34 cellular contexts compared by ENCODE assay signal in the genomic region with DNA sequence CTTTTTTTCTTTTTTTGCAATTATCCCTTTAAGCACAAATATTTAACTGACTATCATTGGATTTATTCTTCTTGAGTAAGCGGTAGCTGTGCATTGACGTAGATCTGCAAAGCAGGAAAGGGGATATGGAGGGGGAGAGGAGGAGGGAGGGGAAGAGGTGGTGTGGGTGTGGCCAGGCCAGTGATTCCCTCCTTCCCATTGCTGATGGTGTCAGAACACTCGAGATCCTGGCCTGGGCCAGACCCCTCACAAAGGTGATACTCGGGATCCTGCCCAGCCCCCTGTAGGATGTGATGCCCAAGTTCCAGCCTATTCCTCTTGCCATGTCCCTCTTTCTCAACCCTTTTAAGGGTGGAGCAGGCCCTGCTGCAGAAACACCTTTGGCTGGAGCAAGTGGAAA. TPM values are rescaled to one million over a fixed set of nuclear protein-coding genes. Genes with fewer than 3 reads are reported as not detected.
"Had no signal": no experiment of that assay in that cellular context is flagged by ENCODE, and none has a peak within 500 bp of the region (broad histone marks: within the 10 kb centered on the region; RNA-seq: fewer than 3 reads in every experiment).

No MANE protein-coding gene starts in this region.

- H3K4me3 ChIP-seq: esophagus squamous epithelium, gastroesophageal sphincter had no signal

- H3K27me3 ChIP-seq: gastroesophageal sphincter had no signal

- H3K27ac Mint-ChIP-seq: activated CD8-positive, alpha-beta T cell treated with anti-CD3 and anti-CD28 coated beads for 36 hours; activated naive CD8-positive, alpha-beta T cell; activated T-helper 17 cell treated with anti-CD3 and anti-CD28 coated beads, Interleukin-2, amount 50 U/mL, for 72 hours; effector memory CD8-positive, alpha-beta T cell; T-helper 17 cell had no signal

- H3K36me3 ChIP-seq: esophagus squamous epithelium, gastroesophageal sphincter had no signal

- H3K4me1 ChIP-seq: gastroesophageal sphincter had no signal

- H3K27ac ChIP-seq: epithelial cell of prostate, esophagus squamous epithelium, gastroesophageal sphincter had no signal

- H3K9me3 ChIP-seq: esophagus squamous epithelium, gastroesophageal sphincter had no signal

- H3K9me3 Mint-ChIP-seq: activated CD8-positive, alpha-beta T cell treated with anti-CD3 and anti-CD28 coated beads for 36 hours; activated T-helper 17 cell treated with anti-CD3 and anti-CD28 coated beads, Interleukin-2, amount 50 U/mL, for 72 hours; effector memory CD8-positive, alpha-beta T cell had no signal

- ATAC-seq: activated CD8-positive, alpha-beta T cell treated with anti-CD3 and anti-CD28 coated beads for 36 hours; activated T-cell treated with anti-CD3 and anti-CD28 coated beads, Interleukin-2, amount 50 U/mL, for 4 hours; activated T-helper 17 cell treated with anti-CD3 and anti-CD28 coated beads, Interleukin-2, amount 50 U/mL, for 72 hours; effector memory CD8-positive, alpha-beta T cell; gastroesophageal sphincter; T-helper 17 cell had no signal

- H3K36me3 Mint-ChIP-seq: activated naive CD8-positive, alpha-beta T cell had no signal

- DNase-seq: activated CD4-positive, alpha-beta T cell treated with anti-CD3 and anti-CD28 coated beads for 1 hour; activated CD4-positive, alpha-beta T cell treated with anti-CD3 and anti-CD28 coated beads for 48 hours; activated CD4-positive, alpha-beta T cell treated with anti-CD3 and anti-CD28 coated beads, Interleukin-2, amount 50 U/mL, for 1 hour; activated CD4-positive, alpha-beta T cell treated with anti-CD3 and anti-CD28 coated beads, Interleukin-2, amount 50 U/mL, for 48 hours; activated CD8-positive, alpha-beta memory T cell treated with anti-CD3 and anti-CD28 coated beads for 24 hours; activated CD8-positive, alpha-beta T cell treated with anti-CD3 and anti-CD28 coated beads for 36 hours; activated effector memory CD4-positive, alpha-beta T cell treated with Interleukin-2 at 50 U/mL for 16 hours; activated gamma-delta T cell treated with Interleukin-2 at 50 U/mL for 16 hours; activated naive CD4-positive, alpha-beta T cell treated with anti-CD3 and anti-CD28 coated beads, Interleukin-2, amount 50 U/mL, for 16 hours; activated naive CD4-positive, alpha-beta T cell treated with Interleukin-2 at 50 U/mL for 16 hours; activated T-cell treated with anti-CD3 and anti-CD28 coated beads, Interleukin-2, amount 50 U/mL, for 4 hours; amniotic stem cell; anterior cingulate cortex; caudate nucleus; cortex of kidney; dermis blood vessel endothelial cell; effector CD4-positive, alpha-beta T cell; effector memory CD8-positive, alpha-beta T cell; esophagus squamous epithelium; foreskin melanocyte; T-helper 1 cell; T-helper 17 cell had no signal

- H3K4me1 Mint-ChIP-seq: activated T-helper 17 cell treated with anti-CD3 and anti-CD28 coated beads, Interleukin-2, amount 50 U/mL, for 72 hours had no signal

- H3K4me3 Mint-ChIP-seq: activated CD8-positive, alpha-beta T cell treated with anti-CD3 and anti-CD28 coated beads for 36 hours; activated naive CD8-positive, alpha-beta T cell; activated T-cell treated with anti-CD3 and anti-CD28 coated beads, Interleukin-2, amount 50 U/mL, for 4 hours; activated T-helper 17 cell treated with anti-CD3 and anti-CD28 coated beads, Interleukin-2, amount 50 U/mL, for 72 hours; effector memory CD8-positive, alpha-beta T cell; T-helper 17 cell had no signal

RNA-seq across cellular contexts. Expression of a gene that starts 9.9 kb away (rescaled TPM):
- total RNA-seq: activated CD8-positive, alpha-beta T cell treated with anti-CD3 and anti-CD28 coated beads for 36 hours; activated T-cell treated with anti-CD3 and anti-CD28 coated beads, Interleukin-2, amount 50 U/mL, for 4 hours; activated T-helper 17 cell treated with anti-CD3 and anti-CD28 coated beads, Interleukin-2, amount 50 U/mL, for 72 hours; astrocyte; chondrocyte; dermis blood vessel endothelial cell; endothelial cell of umbilical vein; esophagus squamous epithelium; fibroblast of lung; fibroblast of villous mesenchyme; gastroesophageal sphincter; glomerular endothelial cell; T-helper 17 cell had no signal
- polyA plus RNA-seq: adipose tissue, endothelial cell of umbilical vein, esophagus, fibroblast of lung had no signal

RNA-seq across cellular contexts. Expression of a gene that starts 53.7 kb away (rescaled TPM):
- total RNA-seq: activated CD8-positive, alpha-beta T cell treated with anti-CD3 and anti-CD28 coated beads for 36 hours; activated T-cell treated with anti-CD3 and anti-CD28 coated beads, Interleukin-2, amount 50 U/mL, for 4 hours; activated T-helper 17 cell treated with anti-CD3 and anti-CD28 coated beads, Interleukin-2, amount 50 U/mL, for 72 hours; astrocyte; chondrocyte; dermis blood vessel endothelial cell; endothelial cell of umbilical vein; esophagus squamous epithelium; fibroblast of lung; fibroblast of villous mesenchyme; gastroesophageal sphincter; glomerular endothelial cell; T-helper 17 cell had no signal
- polyA plus RNA-seq: endothelial cell of umbilical vein, esophagus, fibroblast of lung had no signal
